9 cellular contexts compared by ENCODE assay signal in genomic region chr15:28977377-28978010, GRCh38.
DNase-seq lines count a peak whose midpoint lies in the region; ATAC-seq, FAIRE-seq and TF ChIP-seq lines count a peak whose summit lies in the region.
"Had no signal": no experiment of that assay in that cellular context is flagged by ENCODE, and none has a peak within 500 bp of the region (broad histone marks: within the 10 kb centered on the region; RNA-seq: fewer than 3 reads in every experiment).

No MANE protein-coding gene starts in this region.

- ATAC-seq in A549: peak; percentile 99 to 100
- no peak for ATAC-seq in HG03342 (IDR thresholded peaks at IDR 0.05; ENCODE audit: unreplicated experiment)

- CTCF ChIA-PET in A549 (lab: Yijun Ruan, JAX): interaction anchor here (0.6 to 1.7 kb wide), 5 partner anchors 17 to 99 kb away, joined by 3 to 4 read pairs (median 4); no protein-coding TSS in a partner anchor

- TF ChIP-seq POLR2A in A549 (IDR thresholded peaks at IDR 0.05; ENCODE audit: low read length): no peak

- H3K4me1 ChIP-seq in A549: peaks cover 17% of the 10 kb centered on the region

- H3K9me3 ChIP-seq in A549: no peaks in the 10 kb centered on the region

- H3K27me3 ChIP-seq in kidney epithelial cell (ENCODE audit: control insufficient read depth, insufficient read depth, low read length): no peaks in the 10 kb centered on the region

- POLR2A ChIA-PET in A549 (lab: Yijun Ruan, JAX): no interaction called here

- peak overlapping the region; percentile 51 for H3K4me2 ChIP-seq in A549

- peak; percentile 98 for FAIRE-seq in A549 (lab: Jason Lieb, UNC)

- no peak for TF ChIP-seq RAD21 in A549 (conservative IDR thresholded peaks at IDR 0.05 in 1 of 2, IDR thresholded peaks at IDR 0.05 in 1 of 2)
- no peak for TF ChIP-seq RAD21 in Ishikawa (IDR thresholded peaks at IDR 0.05; ENCODE audit: low read depth)

- peak overlapping the region; percentile 31 to 78 for H3K27ac ChIP-seq in A549

- no peak for TF ChIP-seq CTCF in A549 (IDR thresholded peaks at IDR 0.05)
- no peak for TF ChIP-seq CTCF in cardiac fibroblast (IDR thresholded peaks at IDR 0.05; ENCODE audit: low read depth, low read length)
- TF ChIP-seq CTCF in kidney epithelial cell (IDR thresholded peaks at IDR 0.05; ENCODE audit: insufficient read depth, low read length, poor library complexity, severe bottlenecking): no peak

- TF ChIP-seq EP300 in A549 (IDR thresholded peaks at IDR 0.05) (peak in 1 of 2 experiments; percentile 30; a peak in 1 of 5 replicates), Ishikawa (IDR thresholded peaks at IDR 0.05; ENCODE audit: borderline replicate concordance) (peak; percentile 11; the same call in 1 of the 2 replicates)

- 50% methylated on average over 6 of the region's 6 CpGs for WGBS in A549 (ENCODE audit: missing lambda C conversion rate)

- H3K4me3 ChIP-seq in A549 (no peak overlapping the region), cardiac fibroblast (replicated peaks in 1 of 2; ENCODE audit: low read depth in 2 of 2, low read length in 2 of 2) (no peak overlapping the region), kidney epithelial cell (ENCODE audit: low read depth, low read length) (no peak overlapping the region)

- H3K36me3 ChIP-seq in kidney epithelial cell (ENCODE audit: control insufficient read depth, insufficient read depth, low read length): no peaks in the 10 kb centered on the region

- peak; percentile 91 to 96 for DNase-seq in A549 (ENCODE audit: low read depth in 1 of 2, low spot score in 1 of 2)
- peak; percentile 95 to 98 for DNase-seq in cardiac fibroblast (ENCODE audit: low read depth in 2 of 2)
- peak; percentile 97 for DNase-seq in kidney epithelial cell (ENCODE audit: low read depth)
- DNase-seq in activated naive CD4-positive, alpha-beta T cell treated with Interleukin-2 at 50 U/mL for 16 hours: no peak
- DNase-seq in HUDEP-2 (lab: John Stamatoyannopoulos, UW; ENCODE audit: unreplicated experiment in 76 of 76): no peak
- DNase-seq in NCI-H2107 treated with DMSO at 0.1 percent for 48 hours (lab: John Stamatoyannopoulos, UW; ENCODE audit: unreplicated experiment): no peak
- DNase-seq: activated B cell treated with CpG ODN at 0.5 μM for 24 hours had no signal

TF ChIP-seq in A549, 52 proteins besides CTCF, POLR2A, EP300 and RAD21 (continues in another document):
- no peak for TF ChIP-seq EHF (CRISPR knock-in tag; IDR thresholded peaks at IDR 0.05)
- no peak for TF ChIP-seq NFE2L2 (conservative IDR thresholded peaks at IDR 0.05; ENCODE audit: low read length)
- TF ChIP-seq RCOR1 (IDR thresholded peaks at IDR 0.05; ENCODE audit: low read depth, low read length): no peak
- no peak; the same call in 1 of the 2 replicates for TF ChIP-seq GATA3 (IDR thresholded peaks at IDR 0.05; ENCODE audit: borderline replicate concordance)
- TF ChIP-seq ZNF302 (CRISPR knock-in tag; IDR thresholded peaks at IDR 0.05): no peak
- TF ChIP-seq NR3C1 (IDR thresholded peaks at IDR 0.05): no peak
- no peak for TF ChIP-seq ESRRA (IDR thresholded peaks at IDR 0.05; ENCODE audit: borderline replicate concordance, low read length)
- no peak for TF ChIP-seq MAZ (IDR thresholded peaks at IDR 0.05; ENCODE audit: borderline replicate concordance, low read depth, low read length)
- no peak for TF ChIP-seq ZSCAN20 (CRISPR knock-in tag; IDR thresholded peaks at IDR 0.05)
- no peak for TF ChIP-seq BHLHE40 (IDR thresholded peaks at IDR 0.05; ENCODE audit: low read depth, low read length)
- no peak for TF ChIP-seq SREBF2 (IDR thresholded peaks at IDR 0.05)
- TF ChIP-seq, protein P1, sequence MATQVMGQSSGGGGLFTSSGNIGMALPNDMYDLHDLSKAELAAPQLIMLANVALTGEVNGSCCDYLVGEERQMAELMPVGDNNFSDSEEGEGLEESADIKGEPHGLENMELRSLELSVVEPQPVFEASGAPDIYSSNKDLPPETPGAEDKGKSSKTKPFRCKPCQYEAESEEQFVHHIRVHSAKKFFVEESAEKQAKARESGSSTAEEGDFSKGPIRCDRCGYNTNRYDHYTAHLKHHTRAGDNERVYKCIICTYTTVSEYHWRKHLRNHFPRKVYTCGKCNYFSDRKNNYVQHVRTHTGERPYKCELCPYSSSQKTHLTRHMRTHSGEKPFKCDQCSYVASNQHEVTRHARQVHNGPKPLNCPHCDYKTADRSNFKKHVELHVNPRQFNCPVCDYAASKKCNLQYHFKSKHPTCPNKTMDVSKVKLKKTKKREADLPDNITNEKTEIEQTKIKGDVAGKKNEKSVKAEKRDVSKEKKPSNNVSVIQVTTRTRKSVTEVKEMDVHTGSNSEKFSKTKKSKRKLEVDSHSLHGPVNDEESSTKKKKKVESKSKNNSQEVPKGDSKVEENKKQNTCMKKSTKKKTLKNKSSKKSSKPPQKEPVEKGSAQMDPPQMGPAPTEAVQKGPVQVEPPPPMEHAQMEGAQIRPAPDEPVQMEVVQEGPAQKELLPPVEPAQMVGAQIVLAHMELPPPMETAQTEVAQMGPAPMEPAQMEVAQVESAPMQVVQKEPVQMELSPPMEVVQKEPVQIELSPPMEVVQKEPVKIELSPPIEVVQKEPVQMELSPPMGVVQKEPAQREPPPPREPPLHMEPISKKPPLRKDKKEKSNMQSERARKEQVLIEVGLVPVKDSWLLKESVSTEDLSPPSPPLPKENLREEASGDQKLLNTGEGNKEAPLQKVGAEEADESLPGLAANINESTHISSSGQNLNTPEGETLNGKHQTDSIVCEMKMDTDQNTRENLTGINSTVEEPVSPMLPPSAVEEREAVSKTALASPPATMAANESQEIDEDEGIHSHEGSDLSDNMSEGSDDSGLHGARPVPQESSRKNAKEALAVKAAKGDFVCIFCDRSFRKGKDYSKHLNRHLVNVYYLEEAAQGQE (IDR thresholded peaks at IDR 0.05): peak; percentile 90
- no peak for TF ChIP-seq SMC3 (IDR thresholded peaks at IDR 0.05)
- TF ChIP-seq CBX2 (IDR thresholded peaks at IDR 0.05; ENCODE audit: borderline replicate concordance, low read depth): no peak

TF ChIP-seq in Ishikawa, 13 proteins besides CTCF, POLR2A, EP300 and RAD21:
- 0 out of 2 replicates have a peak, but pooled peaks have one; percentile 46 for TF ChIP-seq NFIC (IDR thresholded peaks at IDR 0.05)
- no peak for TF ChIP-seq ZBTB7A (IDR thresholded peaks at IDR 0.05; ENCODE audit: low read depth)
- no peak for TF ChIP-seq CREB1 (IDR thresholded peaks at IDR 0.05; ENCODE audit: low read depth)
- TF ChIP-seq TAF1 (IDR thresholded peaks at IDR 0.05; ENCODE audit: low read depth): no peak
- peak; percentile 58; the same call in 1 of the 2 replicates for TF ChIP-seq TEAD4 (IDR thresholded peaks at IDR 0.05)
- TF ChIP-seq, protein P2, sequence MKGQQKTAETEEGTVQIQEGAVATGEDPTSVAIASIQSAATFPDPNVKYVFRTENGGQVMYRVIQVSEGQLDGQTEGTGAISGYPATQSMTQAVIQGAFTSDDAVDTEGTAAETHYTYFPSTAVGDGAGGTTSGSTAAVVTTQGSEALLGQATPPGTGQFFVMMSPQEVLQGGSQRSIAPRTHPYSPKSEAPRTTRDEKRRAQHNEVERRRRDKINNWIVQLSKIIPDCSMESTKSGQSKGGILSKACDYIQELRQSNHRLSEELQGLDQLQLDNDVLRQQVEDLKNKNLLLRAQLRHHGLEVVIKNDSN (IDR thresholded peaks at IDR 0.05): no peak
- no peak for TF ChIP-seq CEBPB (IDR thresholded peaks at IDR 0.05)
- peak; percentile 48; the same call in 1 of the 2 replicates for TF ChIP-seq TCF12 (IDR thresholded peaks at IDR 0.05; ENCODE audit: low read depth)
- no peak for TF ChIP-seq FOXM1 (IDR thresholded peaks at IDR 0.05; ENCODE audit: borderline replicate concordance, low read depth)
- no peak for TF ChIP-seq YY1 (IDR thresholded peaks at IDR 0.05; ENCODE audit: low read depth)
- TF ChIP-seq, protein P1 (IDR thresholded peaks at IDR 0.05; ENCODE audit: low read depth): peak; percentile 94
- TF ChIP-seq, protein P3, sequence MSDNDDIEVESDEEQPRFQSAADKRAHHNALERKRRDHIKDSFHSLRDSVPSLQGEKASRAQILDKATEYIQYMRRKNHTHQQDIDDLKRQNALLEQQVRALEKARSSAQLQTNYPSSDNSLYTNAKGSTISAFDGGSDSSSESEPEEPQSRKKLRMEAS (IDR thresholded peaks at IDR 0.05): peak; percentile 70

Comparison
In these comparisons a context has a peak if more than half of its experiments do, and no peak if none do; other contexts are left out.
1. DNase-seq: peak in A549 (2 of 2), cardiac fibroblast (2 of 2) and kidney epithelial cell (single experiment); none in activated naive CD4-positive, alpha-beta T cell treated with Interleukin-2 at 50 U/mL for 16 hours (single experiment), HUDEP-2 (0 of 76) and NCI-H2107 treated with DMSO at 0.1 percent for 48 hours (single experiment).